8 cellular contexts compared by ENCODE assay signal in genomic region chr15:84653910-84654688, GRCh38. TPM values are rescaled to one million over a fixed set of nuclear protein-coding genes. Genes with fewer than 3 reads are reported as not detected.
DNase-seq lines count a peak whose midpoint lies in the region; ATAC-seq and TF ChIP-seq lines count a peak whose summit lies in the region.

Gene WDR73 (minus strand): TSS chr15:84654283. CDS start chr15:84654274, 9 bp downstream.

- CTCF ChIA-PET in Calu3 (lab: Charles Lee): interaction anchor here (0.8 to 1.2 kb wide), 4 partner anchors 47 to 83 kb away, joined by 3 to 4 read pairs (median 4); no protein-coding TSS in a partner anchor

- H3K9me3 ChIP-seq in mononuclear cell (ENCODE audit: low read depth, low read length): no peaks in the 10 kb centered on the region

- BruUV-seq in Calu3 (replicated peaks; lab: Mats Ljungman, UMichigan): TSS peak; percentile 85

- DNase-seq in Calu3: peak; percentile 99
- DNase-seq in HuH-7 (ENCODE audit: low spot score): peak; percentile 94
- peak; percentile 95 for DNase-seq in OCI-M1 (lab: John Stamatoyannopoulos, UW)
- peak; percentile 97 for DNase-seq in activated T-cell treated with anti-CD3 and anti-CD28 coated beads for 4 hours
- peak; percentile 94 for DNase-seq in epithelial cell of esophagus (ENCODE audit: low read depth)
- peak; percentile 96 to 97 for DNase-seq in stimulated activated CD8-positive, alpha-beta memory T cell treated with anti-CD3 and anti-CD28 coated beads, Interleukin-4, amount 100 ng/mL, for 1 hour (ENCODE audit: low read depth in 2 of 2, low spot score in 1 of 2)

- TF ChIP-seq CTCF in Calu3 (IDR thresholded peaks at IDR 0.05; ENCODE audit: unreplicated experiment): no peak
- TF ChIP-seq CTCF in epithelial cell of esophagus (IDR thresholded peaks at IDR 0.05; ENCODE audit: insufficient read depth, low read depth, low read length, missing control alignments): no peak

- peaks cover 45% of the 10 kb centered on the region for H3K4me1 Mint-ChIP-seq in Calu3 (ENCODE audit: low read depth, unreplicated experiment)

- H3K4me3 ChIP-seq in epithelial cell of esophagus (ENCODE audit: low read length) (peak within 1 kb of the TSS; percentile 91), mononuclear cell (ENCODE audit: low read length) (peak within 1 kb of the TSS; percentile 84)

- H3K4me1 ChIP-seq in mononuclear cell (ENCODE audit: insufficient read depth, low read length): peaks cover 33% of the 10 kb centered on the region

- H3K36me3 Mint-ChIP-seq in Calu3 (ENCODE audit: insufficient read depth, unreplicated experiment): peaks cover 82% of the 10 kb centered on the region

- H3K27ac Mint-ChIP-seq in Calu3 (ENCODE audit: unreplicated experiment): peak within 1 kb of the TSS; percentile 98

- no peaks in the 10 kb centered on the region for H3K9me3 Mint-ChIP-seq in Calu3 (ENCODE audit: low read depth, unreplicated experiment)

- H3K27me3 ChIP-seq in mononuclear cell (ENCODE audit: insufficient read depth, low read length): no peaks in the 10 kb centered on the region

- intact Hi-C loops in Calu3 (cut with micrococcal nuclease; ENCODE audit: unreplicated experiment): loop anchor here (2.0 kb wide), 1 partner anchor 101 kb away; no protein-coding TSS in a partner anchor

- no peaks in the 10 kb centered on the region for H3K27me3 Mint-ChIP-seq in Calu3 (ENCODE audit: unreplicated experiment)

- H3K4me3 Mint-ChIP-seq in Calu3 (ENCODE audit: low read depth, unreplicated experiment): peak within 1 kb of the TSS; percentile 98

- ATAC-seq in GM21447 (IDR thresholded peaks at IDR 0.05; ENCODE audit: unreplicated experiment): peak; percentile 78

RNA-seq across cellular contexts. Expression of gene WDR73, which starts in this region (rescaled TPM):
- total RNA-seq in Calu3 (2022) (53.1 and 53.3 TPM in 2 replicates), mononuclear cell (17.8 TPM)

Comparison
In these comparisons a context has a peak if more than half of its experiments do, and no peak if none do; other contexts are left out.
1. Peak in every context shown above with its lines: DNase-seq, ATAC-seq and H3K4me3 ChIP-seq.